11 cellular contexts compared by ENCODE assay signal in genomic region chr5:43106290-43106638, GRCh38. TPM values are rescaled to one million over a fixed set of nuclear protein-coding genes. Genes with fewer than 3 reads are reported as not detected.
A peak's percentile ranks its signal among the peaks of the same experiment; 100 is the strongest.
DNase-seq lines count a peak whose midpoint lies in the region; ATAC-seq and TF ChIP-seq lines count a peak whose summit lies in the region.
"Had no signal": no experiment of that assay in that cellular context is flagged by ENCODE, and none has a peak within 500 bp of the region (broad histone marks: within the 10 kb centered on the region; RNA-seq: fewer than 3 reads in every experiment).

No MANE protein-coding gene starts in this region.

- H3K9me2 ChIP-seq in SK-N-SH = no peaks in the 10 kb centered on the region

- intact Hi-C loops in activated T-helper 2 cell treated with anti-CD3 and anti-CD28 coated beads, Interferon-gamma antibody, Interleukin-2, Interleukin-4, amounts not matched to agents 10 μg/mL and 5 μg/mL and 100 μg/mL, durations not matched to agents 14 hours and 24 hours and 36 hours (cut with micrococcal nuclease) = loop anchor here (1.0 to 5.0 kb wide), 10 partner anchors 39 to 376 kb away; partner anchors contain the start of genes NIM1K and TMEM267

- peak overlapping the region; percentile 88 for H3K4me3 Mint-ChIP-seq in HFFc6
- no peak overlapping the region for H3K4me3 Mint-ChIP-seq in activated T-helper 2 cell treated with anti-CD3 and anti-CD28 coated beads, Interferon-gamma antibody, Interleukin-2, Interleukin-4, amounts not matched to agents 10 μg/mL and 5 μg/mL and 100 μg/mL, durations not matched to agents 14 hours and 24 hours and 36 hours (ENCODE audit: low read depth)
- H3K4me3 Mint-ChIP-seq in naive thymus-derived CD8-positive, alpha-beta T cell = peak overlapping the region in 1 of 10 donors; percentile 80

- H3K27me3 Mint-ChIP-seq in HFFc6 (ENCODE audit: insufficient read depth) = peaks cover 2% of the 10 kb centered on the region
- H3K27me3 Mint-ChIP-seq in activated T-helper 2 cell treated with anti-CD3 and anti-CD28 coated beads, Interferon-gamma antibody, Interleukin-2, Interleukin-4, amounts not matched to agents 10 μg/mL and 5 μg/mL and 100 μg/mL, durations not matched to agents 14 hours and 24 hours and 36 hours (ENCODE audit: low read depth) = no peaks in the 10 kb centered on the region
- H3K27me3 Mint-ChIP-seq in naive thymus-derived CD8-positive, alpha-beta T cell = no peaks in the 10 kb centered on the region

- H3K27ac ChIP-seq in SK-N-SH (ENCODE audit: low read depth in 2 of 2, low read length in 1 of 2) = no peak overlapping the region
- H3K27ac ChIP-seq: neural progenitor cell had no signal

- no peaks in the 10 kb centered on the region for H3K9me3 Mint-ChIP-seq in HFFc6
- H3K9me3 Mint-ChIP-seq in activated T-helper 2 cell treated with anti-CD3 and anti-CD28 coated beads, Interferon-gamma antibody, Interleukin-2, Interleukin-4, amounts not matched to agents 10 μg/mL and 5 μg/mL and 100 μg/mL, durations not matched to agents 14 hours and 24 hours and 36 hours = no peaks in the 10 kb centered on the region
- no peaks in the 10 kb centered on the region for H3K9me3 Mint-ChIP-seq in naive thymus-derived CD8-positive, alpha-beta T cell

- no peak overlapping the region for H3K4me3 ChIP-seq in SK-N-SH (ENCODE audit: low read depth in 2 of 2, low read length in 1 of 2)
- no peak overlapping the region for H3K4me3 ChIP-seq in MG63
- H3K4me3 ChIP-seq: neural progenitor cell had no signal

- no peaks in the 10 kb centered on the region for H3K79me2 ChIP-seq in SK-N-SH (ENCODE audit: insufficient read depth)

- POLR2A ChIA-PET in SK-N-SH (lab: Yijun Ruan, JAX) = interaction anchor here (0.8 to 0.9 kb wide), 2 partner anchors 15 to 86 kb away, joined by 4 read pairs; partner anchors contain the start of genes NIM1K and ZNF131
- POLR2A ChIA-PET in naive thymus-derived CD8-positive, alpha-beta T cell (lab: Charles Lee) = interaction anchor here (0.6 to 9.6 kb wide), 6 partner anchors 15 to 378 kb away, joined by 3 to 188 read pairs (median 12); partner anchors contain the start of genes TMEM267 and ZNF131

- H3K27ac Mint-ChIP-seq in HFFc6 = peak overlapping the region; percentile 98
- H3K27ac Mint-ChIP-seq in activated T-helper 2 cell treated with anti-CD3 and anti-CD28 coated beads, Interferon-gamma antibody, Interleukin-2, Interleukin-4, amounts not matched to agents 10 μg/mL and 5 μg/mL and 100 μg/mL, durations not matched to agents 14 hours and 24 hours and 36 hours = peak overlapping the region; percentile 84
- H3K27ac Mint-ChIP-seq in naive thymus-derived CD8-positive, alpha-beta T cell = peak overlapping the region in 9 of 10 donors; percentile 67 to 93 (median 80)
- H3K27ac Mint-ChIP-seq: neural progenitor cell had no signal

- TF ChIP-seq EP300 in SK-N-SH (IDR thresholded peaks at IDR 0.05; ENCODE audit: borderline replicate concordance in 1 of 2, low read depth in 1 of 2, low read length in 1 of 2) = no peak

- DNase-seq in SK-N-SH (no peak), HFFc6 (no peak), Kasumi-1 (lab: John Stamatoyannopoulos, UW) (no peak), DMS114 treated with DMSO at 0.1 percent for 48 hours (lab: John Stamatoyannopoulos, UW; ENCODE audit: unreplicated experiment) (no peak), MG63 (no peak)
- no peak for DNase-seq in activated T-helper 2 cell treated with anti-CD3 and anti-CD28 coated beads, Interferon-gamma antibody, Interleukin-2, Interleukin-4, amounts not matched to agents 10 μg/mL and 5 μg/mL and 100 μg/mL, durations not matched to agents 14 hours and 24 hours and 36 hours (ENCODE audit: low spot score)
- no peak for DNase-seq in naive thymus-derived CD8-positive, alpha-beta T cell

- H3K9me3 ChIP-seq in SK-N-SH (no peaks in the 10 kb centered on the region), MG63 (no peaks in the 10 kb centered on the region)
- H3K9me3 ChIP-seq: esophagus muscularis mucosa, tibial artery had no signal

- TF ChIP-seq CTCF in SK-N-SH (IDR thresholded peaks at IDR 0.05) (no peak), HFFc6 (IDR thresholded peaks at IDR 0.05) (no peak)

- no peak overlapping the region for H3K4me2 ChIP-seq in SK-N-SH

- no peak overlapping the region for H3K9ac ChIP-seq in SK-N-SH
- H3K9ac ChIP-seq: neural progenitor cell had no signal

- H3K36me3 Mint-ChIP-seq in HFFc6 (ENCODE audit: low read depth) = no peaks in the 10 kb centered on the region
- no peaks in the 10 kb centered on the region for H3K36me3 Mint-ChIP-seq in activated T-helper 2 cell treated with anti-CD3 and anti-CD28 coated beads, Interferon-gamma antibody, Interleukin-2, Interleukin-4, amounts not matched to agents 10 μg/mL and 5 μg/mL and 100 μg/mL, durations not matched to agents 14 hours and 24 hours and 36 hours (ENCODE audit: low read depth)
- no peaks in the 10 kb centered on the region for H3K36me3 Mint-ChIP-seq in naive thymus-derived CD8-positive, alpha-beta T cell
- H3K36me3 Mint-ChIP-seq: neural progenitor cell had no signal

- CTCF ChIA-PET in SK-N-SH (lab: Yijun Ruan, JAX) = interaction anchor here (0.6 to 4.3 kb wide), 41 partner anchors 9 to 402 kb away, joined by 3 to 35 read pairs (median 5); partner anchors contain the start of genes ANXA2R, TMEM267 and ZNF131

- H3K4me1 Mint-ChIP-seq in HFFc6 (ENCODE audit: low read depth) = peaks cover 52% of the 10 kb centered on the region
- H3K4me1 Mint-ChIP-seq in activated T-helper 2 cell treated with anti-CD3 and anti-CD28 coated beads, Interferon-gamma antibody, Interleukin-2, Interleukin-4, amounts not matched to agents 10 μg/mL and 5 μg/mL and 100 μg/mL, durations not matched to agents 14 hours and 24 hours and 36 hours (ENCODE audit: low read depth) = peaks cover 50% of the 10 kb centered on the region
- H3K4me1 Mint-ChIP-seq in naive thymus-derived CD8-positive, alpha-beta T cell = peaks cover 16 to 46% (median 38%) of the 10 kb centered on the region in 4 donors
- H3K4me1 Mint-ChIP-seq: neural progenitor cell had no signal

- H3K27me3 ChIP-seq in SK-N-SH (ENCODE audit: insufficient read depth) = no peaks in the 10 kb centered on the region
- H3K27me3 ChIP-seq in MG63 = no peaks in the 10 kb centered on the region
- H3K27me3 ChIP-seq: esophagus muscularis mucosa, neural progenitor cell, tibial artery had no signal

- ATAC-seq in SK-N-SH treated with all-trans-retinoic acid at 6 μM for 48 hours = no peak
- no peak for ATAC-seq in naive thymus-derived CD8-positive, alpha-beta T cell

- H3K4me1 ChIP-seq in SK-N-SH (ENCODE audit: control insufficient read depth in 1 of 2, insufficient read depth in 2 of 2, low read depth in 1 of 2, low read length in 1 of 2) = peaks cover 0 to 2% of the 10 kb centered on the region in 2 experiments; a peak in 1 of 4 replicates
- H3K4me1 ChIP-seq: neural progenitor cell had no signal

- no peak for TF ChIP-seq RAD21 in SK-N-SH (IDR thresholded peaks at IDR 0.05; ENCODE audit: low read length)

- peak overlapping the region; percentile 57; the same call in 1 of the 2 replicates for H2AFZ ChIP-seq in SK-N-SH (ENCODE audit: low read depth)
- H2AFZ ChIP-seq: neural progenitor cell had no signal

- WGBS in SK-N-SH (ENCODE audit: low lambda C conversion rate) = 96% methylated on average over 4 of the region's 4 CpGs

- peaks cover 8% of the 10 kb centered on the region for H3F3A ChIP-seq in SK-N-SH (replicated peaks; ENCODE audit: insufficient read depth)

- no peaks in the 10 kb centered on the region for H4K20me1 ChIP-seq in SK-N-SH (ENCODE audit: insufficient read depth)

- no peaks in the 10 kb centered on the region for H3K36me3 ChIP-seq in SK-N-SH (replicated peaks in 1 of 2; ENCODE audit: control insufficient read depth in 1 of 2, insufficient read depth in 2 of 2, low read length in 1 of 2)
- H3K36me3 ChIP-seq in MG63 = no peaks in the 10 kb centered on the region
- H3K36me3 ChIP-seq: esophagus muscularis mucosa, neural progenitor cell, tibial artery had no signal

TF ChIP-seq in SK-N-SH, 30 proteins besides CTCF, POLR2A, EP300 and RAD21 (continues in another document):
- TF ChIP-seq TAF1 (IDR thresholded peaks at IDR 0.05; ENCODE audit: borderline replicate concordance, low read depth, low read length) (no peak), CHD2 (IDR thresholded peaks at IDR 0.05; ENCODE audit: low read length, partially characterized antibody) (no peak), RFX5 (IDR thresholded peaks at IDR 0.05; ENCODE audit: low read length) (no peak), GATA2 (CRISPR knock-in tag; IDR thresholded peaks at IDR 0.05) (no peak), TEAD4 (IDR thresholded peaks at IDR 0.05; ENCODE audit: borderline replicate concordance, insufficient read depth) (no peak)

TF ChIP-seq in SK-N-SH treated with all-trans-retinoic acid at 6 μM for 48 hours, 23 proteins besides CTCF, POLR2A, EP300 and RAD21 (continues in another document):
- TF ChIP-seq ZFP30 (CRISPR knock-in tag; IDR thresholded peaks at IDR 0.05) (no peak), ESRRG (CRISPR knock-in tag; IDR thresholded peaks at IDR 0.05) (no peak), GLIS3 (CRISPR knock-in tag; IDR thresholded peaks at IDR 0.05) (no peak), PATZ1 (CRISPR knock-in tag; IDR thresholded peaks at IDR 0.05; ENCODE audit: borderline replicate concordance) (no peak), ZNF565 (CRISPR knock-in tag; conservative IDR thresholded peaks at IDR 0.05; ENCODE audit: low read depth) (no peak)

RNA-seq across cellular contexts. Expression of gene ZNF131, which starts 14.4 kb away (rescaled TPM):
- 17.2 and 22.9 TPM in 2 replicates for polyA plus RNA-seq in SK-N-SH (2012; rRNA removed)
- 25.3 and 25.6 TPM in 2 replicates for polyA plus RNA-seq in SK-N-SH (2012; cell fraction: cytosol; rRNA removed)
- polyA plus RNA-seq in SK-N-SH (2012; cell fraction: nucleus; rRNA removed) = 20.2 and 35.9 TPM in 2 replicates
- total RNA-seq in HFFc6 (2021; fragmentation: NEBNext Ultra II Directional; extraction: Animal tissue kit (Norgen Biotek cat#: 25700)) = 10 to 100 TPM; 29.1 to 34.3 (median 31.8) TPM
- total RNA-seq in activated T-helper 2 cell treated with anti-CD3 and anti-CD28 coated beads, Interferon-gamma antibody, Interleukin-2, Interleukin-4, amounts not matched to agents 10 μg/mL and 5 μg/mL and 100 μg/mL, durations not matched to agents 14 hours and 24 hours and 36 hours = 37.4 and 40.3 TPM in 2 replicates
- total RNA-seq in naive thymus-derived CD8-positive, alpha-beta T cell = 10 to 100 TPM; 88.1 to 90.4 TPM
- 10 to 100 TPM; 51.8 to 57.1 (median 55.5) TPM for polyA plus RNA-seq in naive thymus-derived CD8-positive, alpha-beta T cell
- total RNA-seq in MG63 (2014; rRNA removed; shearing (Covaris generic); ENCODE audit: low replicate concordance) = 22.1 and 64.4 TPM in 2 replicates
